Comparison of ENCODE assay signal across 8 cellular contexts in the genomic region with DNA sequence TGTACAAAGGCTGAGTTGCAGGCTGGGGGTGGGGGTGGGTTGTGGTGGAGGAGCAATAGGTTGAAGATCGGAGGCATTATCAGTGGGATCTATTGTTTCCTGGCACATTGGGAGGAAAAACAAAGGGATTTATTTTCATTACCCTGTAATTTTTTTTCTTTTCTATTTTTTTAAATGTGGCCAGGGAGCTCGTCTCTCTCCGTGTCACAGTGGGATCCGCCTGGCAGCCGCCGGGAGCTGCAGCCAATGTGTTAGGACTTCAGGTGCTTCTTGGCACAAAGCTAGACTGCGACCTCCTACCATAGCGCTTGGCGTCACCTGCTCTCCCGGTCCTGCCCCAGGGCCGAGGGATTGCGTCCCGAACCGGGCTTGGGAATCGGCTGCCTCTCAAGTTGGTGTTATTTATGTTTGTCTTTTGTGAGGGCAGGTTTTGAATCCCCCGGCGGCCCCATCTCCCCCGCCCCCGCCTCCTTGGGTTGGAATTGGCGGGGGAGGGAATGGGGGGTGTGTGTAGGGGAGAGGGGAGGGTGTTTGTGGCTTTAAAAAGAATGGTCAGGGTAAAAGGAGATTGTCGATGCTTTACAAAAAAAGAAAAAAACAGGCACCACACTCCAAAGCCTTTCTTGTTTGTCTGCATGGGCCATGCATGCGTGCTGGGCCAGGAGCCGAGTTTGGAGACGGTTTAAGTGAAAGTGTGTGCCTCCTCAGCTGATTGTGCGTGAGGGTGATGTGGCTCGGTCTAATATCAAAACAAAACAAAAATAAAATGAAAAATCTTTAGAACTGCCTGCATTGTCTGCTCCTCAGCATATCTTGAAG. TPM values are rescaled to one million over a fixed set of nuclear protein-coding genes. Genes with fewer than 3 reads are reported as not detected.
DNase-seq lines count a peak whose midpoint lies in the region; ATAC-seq and TF ChIP-seq lines count a peak whose summit lies in the region.

No MANE protein-coding gene starts in this region.

- H3K4me3 ChIP-seq in GM23338: peak overlapping the region; percentile 81
- H3K4me3 ChIP-seq in NT2/D1 (ENCODE audit: insufficient read length, low read depth): peak overlapping the region; percentile 43
- H3K4me3 ChIP-seq in esophagus muscularis mucosa: peak overlapping the region; percentile 70 to 86 (median 74)
- H3K4me3 ChIP-seq in mucosa of descending colon: peak overlapping the region; percentile 31
- peak overlapping the region; percentile 91 for H3K4me3 ChIP-seq in urinary bladder (ENCODE audit: low read depth, low read length)

- DNase-seq in GM23338 (ENCODE audit: low spot score) (peak; percentile 81), NT2/D1 (ENCODE audit: low read depth, low spot score) (peak; percentile 44), esophagus muscularis mucosa (ENCODE audit: extremely low spot score) (no peak), mucosa of descending colon (peak; percentile 51 to 67 (median 56)), dedifferentiated amniotic fluid mesenchymal stem cell (ENCODE audit: extremely low spot score) (no peak)

- WGBS in esophagus muscularis mucosa: 4% methylated on average over 26 of the region's 26 CpGs
- WGBS in urinary bladder: 1% methylated on average over 26 of the region's 26 CpGs

- H3K36me3 ChIP-seq in GM23338 (ENCODE audit: insufficient read depth) (no peaks in the 10 kb centered on the region), NT2/D1 (ENCODE audit: insufficient read depth, insufficient read length, low read length) (no peaks in the 10 kb centered on the region), esophagus muscularis mucosa (no peaks in the 10 kb centered on the region), mucosa of descending colon (ENCODE audit: low read depth) (no peaks in the 10 kb centered on the region), urinary bladder (ENCODE audit: insufficient read depth) (no peaks in the 10 kb centered on the region)

- peak overlapping the region; percentile 86 for H3K4me3 Mint-ChIP-seq in GM23338

- H3F3A ChIP-seq in GM23338 (replicated peaks; ENCODE audit: low read depth): no peaks in the 10 kb centered on the region

- H3K9me3 Mint-ChIP-seq in GM23338: no peaks in the 10 kb centered on the region

- peak overlapping the region; percentile 95 for H3K27ac Mint-ChIP-seq in GM23338

- H3K36me3 Mint-ChIP-seq in GM23338 (ENCODE audit: low read depth): peaks cover 12% of the 10 kb centered on the region

- peak overlapping the region; percentile 68 for H3K9ac ChIP-seq in NT2/D1 (ENCODE audit: insufficient read length, low read depth)

- H3K9me2 ChIP-seq in GM23338 (ENCODE audit: insufficient read depth): no peaks in the 10 kb centered on the region

- H3K9me3 ChIP-seq in NT2/D1 (ENCODE audit: insufficient read depth, low read length) (no peaks in the 10 kb centered on the region), esophagus muscularis mucosa (no peaks in the 10 kb centered on the region), mucosa of descending colon (no peaks in the 10 kb centered on the region)

- H4K20me1 ChIP-seq in GM23338 (replicated peaks; ENCODE audit: insufficient read depth): no peaks in the 10 kb centered on the region

- H3K27ac ChIP-seq in 22Rv1 (peak overlapping the region; percentile 75), GM23338 (ENCODE audit: low read depth) (peak overlapping the region; percentile 97), esophagus muscularis mucosa (replicated peaks in 1 of 4) (peak overlapping the region; percentile 81 to 88 (median 84)), urinary bladder (ENCODE audit: low read depth) (peak overlapping the region; percentile 27)

- intact Hi-C loops in esophagus muscularis mucosa (cut with DNase I): loop anchor here (10.0 kb wide), 2 partner anchors 186 to 286 kb away; no protein-coding TSS in a partner anchor
- intact Hi-C loops in mucosa of descending colon (cut with DNase I, micrococcal nuclease): no loop called here

- TF ChIP-seq CTCF in 22Rv1 (IDR thresholded peaks at IDR 0.05) (no peak), GM23338 (conservative IDR thresholded peaks at IDR 0.05; ENCODE audit: low read depth in 2 of 2) (no peak), esophagus muscularis mucosa (IDR thresholded peaks at IDR 0.05) (no peak), mucosa of descending colon (IDR thresholded peaks at IDR 0.05) (no peak)

- H3K4me1 Mint-ChIP-seq in GM23338: peaks cover 49% of the 10 kb centered on the region

- ATAC-seq in GM23338 (peak; percentile 71), mucosa of descending colon (peak; percentile 65), GM21423 (IDR thresholded peaks at IDR 0.05; ENCODE audit: unreplicated experiment) (no peak)

- no peak for TF ChIP-seq POLR2A in esophagus muscularis mucosa (IDR thresholded peaks at IDR 0.05; ENCODE audit: low read depth)

- H3K79me2 ChIP-seq in GM23338 (replicated peaks; ENCODE audit: insufficient read depth): peaks cover 42% of the 10 kb centered on the region

- peak overlapping the region; percentile 49 for H2AFZ ChIP-seq in GM23338

- H3K4me1 ChIP-seq in GM23338 (ENCODE audit: insufficient read depth): peaks cover 47% of the 10 kb centered on the region
- no peaks in the 10 kb centered on the region for H3K4me1 ChIP-seq in NT2/D1 (ENCODE audit: insufficient read depth, insufficient read length)
- H3K4me1 ChIP-seq in esophagus muscularis mucosa: peaks cover 15 to 48% (median 38%) of the 10 kb centered on the region in 4 donors
- H3K4me1 ChIP-seq in mucosa of descending colon (ENCODE audit: low read depth): no peaks in the 10 kb centered on the region
- no peaks in the 10 kb centered on the region for H3K4me1 ChIP-seq in urinary bladder (ENCODE audit: insufficient read depth)

- TF ChIP-seq EP300 in esophagus muscularis mucosa (IDR thresholded peaks at IDR 0.05): no peak

- H3K4me2 ChIP-seq in GM23338: peak overlapping the region; percentile 74

- peaks cover 6% of the 10 kb centered on the region for H3K27me3 Mint-ChIP-seq in GM23338 (ENCODE audit: insufficient read depth, low read depth, poor library complexity)

- H3K27me3 ChIP-seq in GM23338 (ENCODE audit: insufficient read depth) (no peaks in the 10 kb centered on the region), NT2/D1 (ENCODE audit: insufficient read depth, insufficient read length) (no peaks in the 10 kb centered on the region), esophagus muscularis mucosa (no peaks in the 10 kb centered on the region)

TF ChIP-seq in GM23338, 12 proteins besides CTCF, POLR2A, EP300 and RAD21 (continues in another document):
- no peak for TF ChIP-seq NANOG (IDR thresholded peaks at IDR 0.05; ENCODE audit: borderline replicate concordance)

RNA-seq across cellular contexts. Expression of gene PPP1R9A, which starts 1.0 kb away (rescaled TPM):
- 16.2 and 31.8 TPM in 2 replicates for total RNA-seq in GM23338 (2014; rRNA removed; shearing (Covaris generic))
- polyA plus RNA-seq in GM23338 (2016; fragmentation: Nextera tagmentation; extraction: Ambion mirVana): 9.3 and 10.6 TPM in 2 replicates
- 10 to 100 TPM; 22.4 to 27.5 (median 23.3) TPM for total RNA-seq in esophagus muscularis mucosa
- 10 to 100 TPM; 17.8 to 48.9 (median 30.8) TPM for total RNA-seq in mucosa of descending colon
- total RNA-seq in urinary bladder: 28.6 TPM
- polyA plus RNA-seq in urinary bladder: 3.5 TPM

Comparison
In these comparisons a context has a peak if more than half of its experiments do, and no peak if none do; other contexts are left out.
1. H3K27ac ChIP-seq: peak in every context shown above with its lines; median percentile 97 in GM23338; 84 in esophagus muscularis mucosa; 75 in 22Rv1; 27 in urinary bladder.
2. DNase-seq: peak in GM23338 (single experiment), NT2/D1 (single experiment) and mucosa of descending colon (3 of 3); none in esophagus muscularis mucosa (single experiment) and dedifferentiated amniotic fluid mesenchymal stem cell (single experiment).
3. H3K4me3 ChIP-seq: peak in every context shown above with its lines; median percentile 91 in urinary bladder; 81 in GM23338; 74 in esophagus muscularis mucosa; 43 in NT2/D1; 31 in mucosa of descending colon.